Comparison of ENCODE assay signal across 8 cellular contexts in the genomic region with DNA sequence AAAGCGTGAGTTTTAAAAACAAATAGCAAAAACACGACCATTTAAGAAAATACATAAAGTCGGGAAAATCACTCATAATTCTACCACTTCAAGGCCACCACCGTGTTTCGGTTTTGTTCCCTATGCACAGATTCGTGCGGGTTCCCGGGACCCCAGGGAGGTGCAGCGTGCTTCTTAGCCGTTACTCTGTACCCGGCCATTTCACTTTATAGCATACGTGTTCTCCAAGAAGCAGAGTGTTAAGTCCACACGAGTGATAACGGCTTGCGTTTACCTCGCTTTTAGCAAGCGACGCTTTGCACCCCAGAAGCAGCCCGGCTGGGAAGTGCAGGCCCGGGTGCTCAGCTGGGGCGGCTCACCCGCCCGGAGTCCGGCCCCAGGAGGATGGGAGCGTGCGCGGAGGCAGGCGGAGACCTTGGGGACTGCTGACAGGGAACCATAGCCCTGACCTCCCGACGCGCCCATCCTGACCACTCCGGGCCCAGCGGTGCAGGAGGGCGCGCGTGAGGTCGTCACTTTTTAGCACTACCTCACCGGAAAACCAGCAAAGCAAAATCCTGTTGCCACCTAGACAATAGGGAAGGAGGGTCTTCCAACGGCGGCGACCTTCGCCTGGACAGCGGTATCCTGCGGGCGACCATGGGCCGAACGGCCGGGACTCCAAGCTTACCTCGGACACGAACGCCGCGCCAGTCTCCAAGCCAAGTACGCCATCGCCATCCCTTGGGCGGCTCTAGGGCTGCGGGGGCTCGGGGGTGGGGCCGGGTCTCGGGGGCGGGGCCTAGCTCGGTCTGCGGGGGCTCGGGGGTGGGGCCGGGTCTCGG. TPM values are rescaled to one million over a fixed set of nuclear protein-coding genes. Genes with fewer than 3 reads are reported as not detected.
DNase-seq lines count a peak whose midpoint lies in the region; ATAC-seq and TF ChIP-seq lines count a peak whose summit lies in the region.

TSS of gene ECI2 (minus strand) at position 735 of the 824 bp plus-strand sequence. CDS start at position 720, 15 bp downstream.

- H3K4me3 Mint-ChIP-seq in Caco-2 (ENCODE audit: unreplicated experiment), result peak within 1 kb of the TSS; percentile 72
- H3K4me3 Mint-ChIP-seq in type B pancreatic cell, result peak within 1 kb of the TSS; percentile 96

- POLR2A ChIA-PET in Caco-2 (lab: Charles Lee), result interaction anchor here (0.7 to 2.1 kb wide), 5 partner anchors 8 to 345 kb away, joined by 3 to 13 read pairs (median 10); a partner anchor contains a TSS

- BruUV-seq in Caco-2 (replicated peaks; lab: Mats Ljungman, UMichigan), result TSS peak; percentile 42

- H3K36me3 ChIP-seq in Caco-2 (ENCODE audit: control insufficient read depth, insufficient read depth, low read length) (peaks cover 1% of the 10 kb centered on the region; the same call in 1 of the 2 replicates), RWPE2 (ENCODE audit: low read depth) (peaks cover 29% of the 10 kb centered on the region), ovary (no peaks in the 10 kb centered on the region)

- H3K9me3 Mint-ChIP-seq in Caco-2 (ENCODE audit: unreplicated experiment) (no peaks in the 10 kb centered on the region), type B pancreatic cell (no peaks in the 10 kb centered on the region)
- H3K9me3 Mint-ChIP-seq in activated naive CD4-positive, alpha-beta T cell treated with anti-CD3 and anti-CD28 coated beads, Interleukin-2, amount 50 U/mL, for 72 hours, result no peaks in the 10 kb centered on the region

- CTCF ChIA-PET in Caco-2 (lab: Charles Lee), result interaction anchor here (0.7 to 1.8 kb wide), 5 partner anchors 10 to 1146 kb away, joined by 4 to 14 read pairs (median 6); a partner anchor contains a TSS

- intact Hi-C loops in Caco-2 (cut with micrococcal nuclease; ENCODE audit: unreplicated experiment), result loop anchor here (1.0 kb wide), 3 partner anchors 9 to 80 kb away; no protein-coding TSS in a partner anchor
- intact Hi-C loops in head of caudate nucleus (cut with DNase I), result loop anchor here (2.0 kb wide), 1 partner anchor 116 kb away; no protein-coding TSS in a partner anchor
- intact Hi-C loops in ovary (cut with DNase I), result loop anchor here in 3 of 4 donors (10.0 kb wide), 3 partner anchors 110 to 880 kb away; partner anchors contain the start of gene PSMG4 (in 1 of the 3)

- peaks cover 13% of the 10 kb centered on the region for H3K4me1 ChIP-seq in Caco-2
- peaks cover 7% of the 10 kb centered on the region for H3K4me1 ChIP-seq in RWPE2 (ENCODE audit: insufficient read depth, poor library complexity, severe bottlenecking)
- H3K4me1 ChIP-seq in ovary (ENCODE audit: insufficient read depth), result peaks cover 5% of the 10 kb centered on the region

- no peak for TF ChIP-seq EP300 in ovary (IDR thresholded peaks at IDR 0.05)

- H3K27ac ChIP-seq in RWPE2 (ENCODE audit: poor library complexity, severe bottlenecking) (peak within 1 kb of the TSS; percentile 37), ovary (peak within 1 kb of the TSS; percentile 76 to 92)

- H3K27me3 ChIP-seq in Caco-2 (replicated peaks; ENCODE audit: control insufficient read depth, insufficient read depth, low read length), result no peaks in the 10 kb centered on the region
- H3K27me3 ChIP-seq in RWPE2 (ENCODE audit: insufficient read depth, poor library complexity, severe bottlenecking), result no peaks in the 10 kb centered on the region
- H3K27me3 ChIP-seq in ovary, result no peaks in the 10 kb centered on the region

- H3K9me3 ChIP-seq in Caco-2 (no peaks in the 10 kb centered on the region), RWPE2 (ENCODE audit: severe bottlenecking) (no peaks in the 10 kb centered on the region), ovary (no peaks in the 10 kb centered on the region)

- ATAC-seq in RWPE2 (ENCODE audit: low read depth), result peak; percentile 68
- ATAC-seq in activated naive CD4-positive, alpha-beta T cell treated with anti-CD3 and anti-CD28 coated beads, Interleukin-2, amount 50 U/mL, for 72 hours, result peak; percentile 67 to 75

- no peak for TF ChIP-seq CTCF in Caco-2 (IDR thresholded peaks at IDR 0.05; ENCODE audit: insufficient read depth in 1 of 2, low read depth in 1 of 2, low read length in 1 of 2, severe bottlenecking in 1 of 2, unreplicated experiment in 1 of 2)
- no peak for TF ChIP-seq CTCF in GM20000 (IDR thresholded peaks at IDR 0.05; ENCODE audit: extremely low read depth, missing control alignments)
- TF ChIP-seq CTCF in RWPE2 (IDR thresholded peaks at IDR 0.05; ENCODE audit: poor library complexity, severe bottlenecking), result no peak
- TF ChIP-seq CTCF in ovary (IDR thresholded peaks at IDR 0.05), result no peak
- no peak for TF ChIP-seq CTCF in type B pancreatic cell (conservative IDR thresholded peaks at IDR 0.05)

- peaks cover 3% of the 10 kb centered on the region for H3K27me3 Mint-ChIP-seq in Caco-2 (ENCODE audit: insufficient read depth, unreplicated experiment)
- H3K27me3 Mint-ChIP-seq in type B pancreatic cell, result peaks cover 8% of the 10 kb centered on the region

- H3K36me3 Mint-ChIP-seq in Caco-2 (ENCODE audit: insufficient read depth, unreplicated experiment) (no peaks in the 10 kb centered on the region), type B pancreatic cell (peaks cover 22% of the 10 kb centered on the region)
- peaks cover 23 to 26% of the 10 kb centered on the region in 2 donors for H3K36me3 Mint-ChIP-seq in activated naive CD4-positive, alpha-beta T cell treated with anti-CD3 and anti-CD28 coated beads, Interleukin-2, amount 50 U/mL, for 72 hours

- H3K4me3 ChIP-seq in Caco-2 (ENCODE audit: low read depth, low read length) (peak within 1 kb of the TSS; percentile 91), RWPE2 (ENCODE audit: severe bottlenecking) (peak within 1 kb of the TSS; percentile 64), ovary (peak within 1 kb of the TSS; percentile 73)

- H3K27ac Mint-ChIP-seq in Caco-2 (ENCODE audit: unreplicated experiment) (peak within 1 kb of the TSS; percentile 47), type B pancreatic cell (peak within 1 kb of the TSS; percentile 88)
- H3K27ac Mint-ChIP-seq in activated naive CD4-positive, alpha-beta T cell treated with anti-CD3 and anti-CD28 coated beads, Interleukin-2, amount 50 U/mL, for 72 hours, result peak within 1 kb of the TSS; percentile 79 to 88

- peak; percentile 62 for TF ChIP-seq POLR2A in ovary (IDR thresholded peaks at IDR 0.05)

- H3K4me1 Mint-ChIP-seq in Caco-2 (ENCODE audit: low read depth, unreplicated experiment) (peaks cover 18% of the 10 kb centered on the region), type B pancreatic cell (ENCODE audit: unreplicated experiment) (peaks cover 20% of the 10 kb centered on the region)

- DNase-seq in Caco-2 (peak; percentile 72 to 73), GM20000 (ENCODE audit: low spot score) (peak; percentile 58), HPDE6-E6E7 (ENCODE audit: extremely low spot score) (peak; percentile 46), RWPE2 (ENCODE audit: low spot score) (peak; percentile 75), head of caudate nucleus (peak in 32 of 42 donors; percentile 45 to 79 (median 60)), ovary (no peak), type B pancreatic cell (ENCODE audit: extremely low spot score, unreplicated experiment) (peak; percentile 81)
- DNase-seq in activated naive CD4-positive, alpha-beta T cell treated with anti-CD3 and anti-CD28 coated beads, Interleukin-2, amount 50 U/mL, for 72 hours (ENCODE audit: low spot score in 2 of 2), result peak; percentile 51 to 75

- WGBS in ovary, 3 donors, result 0 to 1% (median 1%) methylated on average over 48 to 66 of the region's 66 CpGs

RNA-seq across cellular contexts. Expression of gene ECI2, which starts in this region (rescaled TPM):
- total RNA-seq in Caco-2 (2022), result 21.1 and 24.6 TPM in 2 replicates
- 10 to 100 TPM; 44.7 to 50.0 TPM for total RNA-seq in activated naive CD4-positive, alpha-beta T cell treated with anti-CD3 and anti-CD28 coated beads, Interleukin-2, amount 50 U/mL, for 72 hours
- total RNA-seq in ovary, result 10 to 100 TPM; 52.0 to 80.0 (median 67.1) TPM
- polyA plus RNA-seq in ovary, result 100 to 1,000 TPM in 1 of 2 donors, 10 to 100 TPM in 1; 59.1 to 141 TPM
- 46.2 and 62.9 TPM in 2 replicates for total RNA-seq in type B pancreatic cell (ENCODE audit: low replicate concordance)

Comparison
In these comparisons a context has a peak if more than half of its experiments do, and no peak if none do; other contexts are left out.
1. DNase-seq: peak in Caco-2 (2 of 2), GM20000 (single experiment), HPDE6-E6E7 (single experiment), RWPE2 (single experiment), activated naive CD4-positive, alpha-beta T cell treated with anti-CD3 and anti-CD28 coated beads, Interleukin-2, amount 50 U/mL, for 72 hours (2 of 2), head of caudate nucleus (32 of 42) and type B pancreatic cell (single experiment); none in ovary (0 of 5).
2. Peak in every context shown above with its lines, with median percentiles within 50 percentile points of each other: H3K4me3 ChIP-seq and H3K27ac Mint-ChIP-seq.